ENCODE assay signal across 1 cellular context in genomic region chr7:98795741-98796493, GRCh38.
A peak's percentile ranks its signal among the peaks of the same experiment; 100 is the strongest.
TF ChIP-seq lines count a peak whose summit lies in the region.

No MANE protein-coding gene starts in this region.

TF ChIP-seq in GM12878, 131 proteins besides CTCF, POLR2A, EP300 and RAD21 (continued from another document):
- TF ChIP-seq DPF2 (IDR thresholded peaks at IDR 0.05) = peak; percentile 47; the same call in 1 of the 2 replicates
- 0 out of 2 replicates have a peak, but pooled peaks have one; percentile 40 for TF ChIP-seq CBX5 (IDR thresholded peaks at IDR 0.05; ENCODE audit: low read depth)
- TF ChIP-seq BACH1 (IDR thresholded peaks at IDR 0.05; ENCODE audit: borderline replicate concordance) = 0 out of 2 replicates have a peak, but pooled peaks have one; percentile 18
- TF ChIP-seq CHD1 (IDR thresholded peaks at IDR 0.05; ENCODE audit: low read depth, low read length) = no peak
- no peak for TF ChIP-seq REST (IDR thresholded peaks at IDR 0.05; ENCODE audit: low read depth, low read length)
- peak; percentile 52 for TF ChIP-seq ATF7 (IDR thresholded peaks at IDR 0.05; ENCODE audit: low read depth)
- no peak for TF ChIP-seq ESRRA (IDR thresholded peaks at IDR 0.05; ENCODE audit: low read length)
- TF ChIP-seq ZNF217 (IDR thresholded peaks at IDR 0.05) = peak; percentile 70; the same call in 1 of the 2 replicates
- peak; percentile 45; the same call in 1 of the 2 replicates for TF ChIP-seq CBFB (IDR thresholded peaks at IDR 0.05; ENCODE audit: low read depth)
- TF ChIP-seq ATF2 (IDR thresholded peaks at IDR 0.05; ENCODE audit: low read length) = peak; percentile 85
- TF ChIP-seq CEBPZ (IDR thresholded peaks at IDR 0.05; ENCODE audit: low read depth, low read length) = no peak
- peak; percentile 49 for TF ChIP-seq CUX1 (IDR thresholded peaks at IDR 0.05; ENCODE audit: insufficient replicate concordance, low read depth, low read length)
- no peak for TF ChIP-seq TARDBP (IDR thresholded peaks at IDR 0.05; ENCODE audit: borderline replicate concordance)
- TF ChIP-seq ELK1 (IDR thresholded peaks at IDR 0.05; ENCODE audit: low read depth, low read length) = no peak
- TF ChIP-seq NFIC (IDR thresholded peaks at IDR 0.05; ENCODE audit: low read depth, low read length) = peak; percentile 80
- TF ChIP-seq ZZZ3 (IDR thresholded peaks at IDR 0.05; ENCODE audit: control insufficient read depth, insufficient read length, low read depth) = no peak
- peak; percentile 64; the same call in 1 of the 2 replicates for TF ChIP-seq JUND (IDR thresholded peaks at IDR 0.05; ENCODE audit: low read depth, low read length)
- TF ChIP-seq BCLAF1 (IDR thresholded peaks at IDR 0.05) = no peak
- no peak for TF ChIP-seq NFXL1 (IDR thresholded peaks at IDR 0.05; ENCODE audit: borderline replicate concordance)
- TF ChIP-seq ZNF24 (IDR thresholded peaks at IDR 0.05) = 0 out of 2 replicates have a peak, but pooled peaks have one; percentile 56
- peak; percentile 41; the same call in 1 of the 2 replicates for TF ChIP-seq FOXM1 (IDR thresholded peaks at IDR 0.05; ENCODE audit: low read depth, low read length)
- peak; percentile 39; the same call in 1 of the 2 replicates for TF ChIP-seq RUNX3 (IDR thresholded peaks at IDR 0.05; ENCODE audit: low read length)
- peak; percentile 96 for TF ChIP-seq JUNB (IDR thresholded peaks at IDR 0.05)
- TF ChIP-seq YY1 (IDR thresholded peaks at IDR 0.05; ENCODE audit: low read depth, low read length) = 0 out of 2 replicates have a peak, but pooled peaks have one; percentile 41
- peak; percentile 49 for TF ChIP-seq SPI1 (IDR thresholded peaks at IDR 0.05; ENCODE audit: borderline replicate concordance, insufficient read depth, low read depth, low read length)
- no peak for TF ChIP-seq ZNF687 (IDR thresholded peaks at IDR 0.05)
- TF ChIP-seq BCL3 (IDR thresholded peaks at IDR 0.05; ENCODE audit: borderline replicate concordance, insufficient read depth, low read depth, low read length, poor library complexity, severe bottlenecking) = peak; percentile 60
- peak; percentile 60; the same call in 1 of the 2 replicates for TF ChIP-seq MTA2 (IDR thresholded peaks at IDR 0.05; ENCODE audit: low read depth)
